Comparison of ENCODE assay signal across 21 cellular contexts in genomic region chr12:4197922-4198763, GRCh38.
"Had no signal": no experiment of that assay in that cellular context is flagged by ENCODE, and none has a peak within 500 bp of the region (broad histone marks: within the 10 kb centered on the region; RNA-seq: fewer than 3 reads in every experiment).

No MANE protein-coding gene starts in this region.

- H3K27me3 ChIP-seq: ovary, right atrium auricular region, sigmoid colon, vagina had no signal

- FAIRE-seq: kidney had no signal

- H3K36me3 Mint-ChIP-seq: naive B cell had no signal

- H3K9me3 Mint-ChIP-seq: naive B cell had no signal

- H3K4me3 ChIP-seq: dorsolateral prefrontal cortex, esophagus squamous epithelium, lung, ovary, right atrium auricular region, sigmoid colon, skin epidermis, vagina had no signal

- H3K27me3 Mint-ChIP-seq: naive B cell had no signal

- H3K27ac ChIP-seq: dorsolateral prefrontal cortex, epithelial cell of prostate, esophagus squamous epithelium, ovary, right atrium auricular region, sigmoid colon, skin epidermis, vagina had no signal

- H3K4me1 ChIP-seq: esophagus squamous epithelium, right atrium auricular region, vagina had no signal

- ATAC-seq: left cardiac atrium, left ventricle myocardium superior had no signal

- DNase-seq: cortex of kidney; dorsolateral prefrontal cortex; effector memory CD4-positive, alpha-beta T cell; esophagus squamous epithelium; foreskin fibroblast; kidney; left cardiac atrium; left ventricle myocardium superior; mesenchymal stem cell; naive B cell; ovary; sigmoid colon; stimulated activated CD4-positive, alpha-beta T cell treated with anti-CD3 and anti-CD28 coated beads, Interleukin-2, amount 100 ng/mL, for 24 hours; stimulated activated CD4-positive, alpha-beta T cell treated with anti-CD3 and anti-CD28 coated beads, Interleukin-4, amount 100 ng/mL, for 4 hours; stimulated activated naive CD4-positive, alpha-beta T cell; trophoblast cell had no signal

- H3K36me3 ChIP-seq: esophagus squamous epithelium, ovary, right atrium auricular region, sigmoid colon, vagina had no signal
